In genomic region chr13:73336789-73337188, GRCh38 we compare ENCODE assay signal across 27 cellular contexts.
A peak's percentile ranks its signal among the peaks of the same experiment; 100 is the strongest.
DNase-seq lines count a peak whose midpoint lies in the region; ATAC-seq, FAIRE-seq and TF ChIP-seq lines count a peak whose summit lies in the region.
"Had no signal": no experiment of that assay in that cellular context is flagged by ENCODE, and none has a peak within 500 bp of the region (broad histone marks: within the 10 kb centered on the region; RNA-seq: fewer than 3 reads in every experiment).

No MANE protein-coding gene starts in this region.

- H3K4me2 ChIP-seq in mammary epithelial cell (ENCODE audit: insufficient read depth, low read depth, low read length) = no peak overlapping the region
- no peak overlapping the region for H3K4me2 ChIP-seq in HepG2 (ENCODE audit: low read depth, low read length)

- H4K20me1 ChIP-seq in mammary epithelial cell (ENCODE audit: insufficient read depth, low read length) (no peaks in the 10 kb centered on the region), HepG2 (ENCODE audit: insufficient read depth, low read length) (no peaks in the 10 kb centered on the region)

- dilution Hi-C loops in mammary epithelial cell (cut with HindIII; ENCODE audit: low sequenced_read_pairs) = no loop called here

- H3K27ac Mint-ChIP-seq in MCF 10A (ENCODE audit: low read depth, unreplicated experiment) = peak overlapping the region; percentile 97
- H3K27ac Mint-ChIP-seq: activated T-cell treated with anti-CD3 and anti-CD28 coated beads, Interleukin-2, amount 50 U/mL, for 24 hours; B cell; CD8-positive, alpha-beta T cell; progenitor cell of endocrine pancreas; stimulated activated naive CD8-positive, alpha-beta T cell treated with anti-CD3 and anti-CD28 coated beads, Interleukin-15, Interleukin-2, amounts not matched to agents 100 ng/mL and 50 ng/mL, for 24 hours; T-helper 2 cell treated with Interferon-gamma antibody and Interleukin-4, amounts not matched to agents 5 μg/mL and 100 μg/mL, for 36 hours had no signal

- no peaks in the 10 kb centered on the region for H3K27me3 Mint-ChIP-seq in MCF 10A (ENCODE audit: insufficient read depth, unreplicated experiment)
- H3K27me3 Mint-ChIP-seq: activated T-cell treated with anti-CD3 and anti-CD28 coated beads, Interleukin-2, amount 50 U/mL, for 24 hours; B cell; progenitor cell of endocrine pancreas had no signal

- H2AFZ ChIP-seq in mammary epithelial cell (ENCODE audit: low read depth, low read length) = peak overlapping the region; percentile 2
- no peak overlapping the region for H2AFZ ChIP-seq in HepG2 (ENCODE audit: low read length)

- CTCF ChIA-PET in MCF 10A (lab: Yijun Ruan, JAX) = interaction anchor here (0.9 to 1.3 kb wide), 2 partner anchors 31 to 129 kb away, joined by 3 to 4 read pairs; no protein-coding TSS in a partner anchor
- CTCF ChIA-PET in mammary epithelial cell (lab: Charles Lee; ENCODE audit: low non-redundant PET) = no interaction called here
- CTCF ChIA-PET in HepG2 (lab: Yijun Ruan, JAX; ENCODE audit: low intra/inter-chr PET ratio, low total read pairs) = no interaction called here

- DNase-seq in MCF 10A (ENCODE audit: unreplicated experiment) (peak; percentile 62), breast epithelium (ENCODE audit: low spot score in 2 of 2) (no peak), mammary epithelial cell (peak; percentile 58), HepG2 (ENCODE audit: low spot score) (peak; percentile 19), suprapubic skin (ENCODE audit: low spot score in 2 of 2) (no peak), SHP77 (lab: John Stamatoyannopoulos, UW) (no peak), D341Med (ENCODE audit: low spot score) (no peak)
- no peak for DNase-seq in effector CD8-positive, alpha-beta T cell (lab: John Stamatoyannopoulos, UW)
- DNase-seq: activated CD4-positive, alpha-beta T cell treated with anti-CD3 and anti-CD28 coated beads for 4 hours; activated gamma-delta T cell treated with Interleukin-2 at 50 U/mL for 16 hours; activated T-cell treated with anti-CD3 and anti-CD28 coated beads, Interleukin-2, amount 50 U/mL, for 24 hours; CD8-positive, alpha-beta T cell; H9; heart left ventricle; MV-4-11; NCI-H146; NCI-H446 treated with DMSO at 0.1 percent for 48 hours; NCI-H82; tibial artery had no signal

- no peaks in the 10 kb centered on the region for H3K27me3 ChIP-seq in breast epithelium
- no peaks in the 10 kb centered on the region for H3K27me3 ChIP-seq in mammary epithelial cell (ENCODE audit: insufficient read depth, low read length)
- H3K27me3 ChIP-seq in HepG2 (ENCODE audit: control insufficient read depth in 1 of 2, insufficient read depth in 2 of 2, low read length in 2 of 2) = no peaks in the 10 kb centered on the region
- no peaks in the 10 kb centered on the region for H3K27me3 ChIP-seq in suprapubic skin
- H3K27me3 ChIP-seq: heart left ventricle, neutrophil, tibial artery had no signal

- no peak for TF ChIP-seq RAD21 in HepG2 (CRISPR knock-in tag; IDR thresholded peaks at IDR 0.05)

- H3K9me3 ChIP-seq in breast epithelium = no peaks in the 10 kb centered on the region
- no peaks in the 10 kb centered on the region for H3K9me3 ChIP-seq in mammary epithelial cell (replicated peaks; ENCODE audit: insufficient read depth, low read length)
- no peaks in the 10 kb centered on the region for H3K9me3 ChIP-seq in HepG2 (ENCODE audit: low read length)
- H3K9me3 ChIP-seq in suprapubic skin = no peaks in the 10 kb centered on the region
- H3K9me3 ChIP-seq: neutrophil, tibial artery had no signal

- no peak overlapping the region for H3K4me3 Mint-ChIP-seq in MCF 10A (ENCODE audit: unreplicated experiment)
- H3K4me3 Mint-ChIP-seq: activated T-cell treated with anti-CD3 and anti-CD28 coated beads, Interleukin-2, amount 50 U/mL, for 24 hours; B cell; CD8-positive, alpha-beta T cell; H9; stimulated activated naive CD8-positive, alpha-beta T cell treated with anti-CD3 and anti-CD28 coated beads, Interleukin-15, Interleukin-2, amounts not matched to agents 100 ng/mL and 50 ng/mL, for 24 hours; T-helper 2 cell treated with Interferon-gamma antibody and Interleukin-4, amounts not matched to agents 5 μg/mL and 100 μg/mL, for 36 hours had no signal

- BruUV-seq in MCF 10A (replicated peaks; lab: Mats Ljungman, UMichigan) = no TSS peak
- BruUV-seq in mammary epithelial cell (replicated peaks; lab: Mats Ljungman, UMichigan) = no TSS peak
- BruUV-seq in HepG2 (replicated peaks; lab: Mats Ljungman, UMichigan) = no TSS peak

- no peaks in the 10 kb centered on the region for H3K36me3 ChIP-seq in breast epithelium
- H3K36me3 ChIP-seq in mammary epithelial cell (ENCODE audit: insufficient read depth, low read length) = no peaks in the 10 kb centered on the region
- H3K36me3 ChIP-seq in HepG2 (replicated peaks in 1 of 2; ENCODE audit: control insufficient read depth in 1 of 2, insufficient read depth in 2 of 2, low read length in 2 of 2) = no peaks in the 10 kb centered on the region
- no peaks in the 10 kb centered on the region for H3K36me3 ChIP-seq in suprapubic skin
- H3K36me3 ChIP-seq: heart left ventricle, neutrophil, tibial artery had no signal

- H3K27ac ChIP-seq in breast epithelium (no peak overlapping the region), mammary epithelial cell (ENCODE audit: insufficient read depth, low read depth, low read length) (peak overlapping the region; percentile 100), HepG2 (ENCODE audit: extremely low read length, insufficient read depth, low read length) (no peak overlapping the region), suprapubic skin (peak overlapping the region; percentile 31)
- H3K27ac ChIP-seq: 22Rv1, heart left ventricle, neutrophil, tibial artery had no signal

- TF ChIP-seq CTCF in MCF 10A (IDR thresholded peaks at IDR 0.05; ENCODE audit: unreplicated experiment) = no peak
- no peak for TF ChIP-seq CTCF in breast epithelium (IDR thresholded peaks at IDR 0.05)
- TF ChIP-seq CTCF in mammary epithelial cell (conservative IDR thresholded peaks at IDR 0.05 in 1 of 2, IDR thresholded peaks at IDR 0.05 in 1 of 2; ENCODE audit: extremely low read depth in 1 of 2, insufficient read depth in 1 of 2, low read depth in 1 of 2, low read length in 2 of 2) = no peak
- no peak for TF ChIP-seq CTCF in HepG2 (CRISPR knock-in tag; IDR thresholded peaks at IDR 0.05)
- no peak for TF ChIP-seq CTCF in suprapubic skin (IDR thresholded peaks at IDR 0.05)

- H3K4me1 ChIP-seq in breast epithelium = no peaks in the 10 kb centered on the region
- H3K4me1 ChIP-seq in mammary epithelial cell (ENCODE audit: insufficient read depth, low read length) = peaks cover 47% of the 10 kb centered on the region
- H3K4me1 ChIP-seq in HepG2 (ENCODE audit: insufficient read depth, low read length) = peaks cover 8% of the 10 kb centered on the region; the same call in 1 of the 2 replicates
- peaks cover 6% of the 10 kb centered on the region for H3K4me1 ChIP-seq in suprapubic skin
- H3K4me1 ChIP-seq: heart left ventricle, tibial artery had no signal

- peaks cover 46% of the 10 kb centered on the region for H3K4me1 Mint-ChIP-seq in MCF 10A (ENCODE audit: insufficient read depth, unreplicated experiment)
- H3K4me1 Mint-ChIP-seq: B cell had no signal

- H3K4me3 ChIP-seq in breast epithelium = no peak overlapping the region
- H3K4me3 ChIP-seq in mammary epithelial cell (replicated peaks in 1 of 3; ENCODE audit: insufficient read depth in 1 of 3, low read depth in 2 of 3, low read length in 3 of 3) = no peak overlapping the region
- H3K4me3 ChIP-seq in HepG2 (replicated peaks in 1 of 3; ENCODE audit: insufficient read depth in 1 of 3, low read depth in 2 of 3, low read length in 3 of 3) = no peak overlapping the region
- H3K4me3 ChIP-seq in suprapubic skin = no peak overlapping the region
- H3K4me3 ChIP-seq: heart left ventricle, tibial artery had no signal

- TF ChIP-seq EP300 in HepG2 (IDR thresholded peaks at IDR 0.05; ENCODE audit: low read depth in 2 of 2, low read length in 2 of 2) (no peak), HepG2 (CRISPR knock-in tag; IDR thresholded peaks at IDR 0.05; ENCODE audit: borderline replicate concordance) (no peak), suprapubic skin (IDR thresholded peaks at IDR 0.05) (no peak)

- TF ChIP-seq POLR2A in breast epithelium (IDR thresholded peaks at IDR 0.05) = no peak
- no peak for TF ChIP-seq POLR2A in HepG2 (IDR thresholded peaks at IDR 0.05; ENCODE audit: insufficient read depth in 1 of 2, low read depth in 2 of 2, low read length in 2 of 2)
- TF ChIP-seq POLR2A in suprapubic skin (IDR thresholded peaks at IDR 0.05) = no peak

- intact Hi-C loops in MCF 10A (cut with micrococcal nuclease) = loop anchor here (1.0 to 10.0 kb wide), 3 partner anchors 130 to 492 kb away; no protein-coding TSS in a partner anchor
- intact Hi-C loops in breast epithelium (cut with DNase I; ENCODE audit: low total_unique reads) = no loop called here
- intact Hi-C loops in mammary epithelial cell (cut with micrococcal nuclease) = loop anchor here (1.0 to 10.0 kb wide), 5 partner anchors 89 to 372 kb away; no protein-coding TSS in a partner anchor
- intact Hi-C loops in HepG2 (cut with micrococcal nuclease; ENCODE audit: unreplicated experiment) = no loop called here

- peaks cover 7% of the 10 kb centered on the region for H3K36me3 Mint-ChIP-seq in MCF 10A (ENCODE audit: insufficient read depth, unreplicated experiment)
- H3K36me3 Mint-ChIP-seq: CD8-positive, alpha-beta T cell had no signal

- H3K9ac ChIP-seq in mammary epithelial cell (ENCODE audit: insufficient read depth, low read length) (no peak overlapping the region), HepG2 (ENCODE audit: insufficient read depth, low read depth, low read length) (no peak overlapping the region)

- WGBS in mammary epithelial cell (ENCODE audit: low coverage, missing lambda C conversion rate) = 54% methylated on average over 4 of the region's 4 CpGs
- 2% methylated on average over 4 of the region's 4 CpGs for WGBS in HepG2 (ENCODE audit: low lambda C conversion rate)
- WGBS in suprapubic skin = 67% methylated on average over 4 of the region's 4 CpGs

- H3K79me2 ChIP-seq in mammary epithelial cell (ENCODE audit: insufficient read depth, low read length) = no peaks in the 10 kb centered on the region
- no peaks in the 10 kb centered on the region for H3K79me2 ChIP-seq in HepG2 (ENCODE audit: insufficient read depth, low read length)

- ATAC-seq in HepG2 = peak; percentile 76
- ATAC-seq: CD8-positive, alpha-beta T cell; heart left ventricle; Right ventricle myocardium inferior; sciatic nerve had no signal

- no peaks in the 10 kb centered on the region for H3K9me3 Mint-ChIP-seq in MCF 10A (ENCODE audit: unreplicated experiment)
- H3K9me3 Mint-ChIP-seq: CD8-positive, alpha-beta T cell; H9; T-helper 2 cell treated with Interferon-gamma antibody and Interleukin-4, amounts not matched to agents 5 μg/mL and 100 μg/mL, for 36 hours had no signal

- POLR2A ChIA-PET in MCF 10A (lab: Yijun Ruan, JAX) = interaction anchor here (0.7 to 3.2 kb wide), 17 partner anchors 11 to 366 kb away, joined by 3 to 42 read pairs (median 4); partner anchors contain the start of gene KLF5
- POLR2A ChIA-PET in HepG2 (lab: Yijun Ruan, JAX) = no interaction called here

- FAIRE-seq in HepG2 (lab: Jason Lieb, UNC) = no peak

- in situ Hi-C loops in mammary epithelial cell (cut with MboI; ENCODE audit: low sequenced_read_pairs in 2 of 2) = loop anchor here in 1 of 2 donors (10.0 to 25.0 kb wide), 2 partner anchors 112 to 249 kb away; no protein-coding TSS in a partner anchor
- in situ Hi-C loops in HepG2 (cut with HindIII; ENCODE audit: extremely low pct_ligation_motif_present, low pct_unique_long_range_greater_than_20kb) = no loop called here

TF ChIP-seq in HepG2, 621 proteins besides CTCF, POLR2A, EP300 and RAD21 (continues in another document):
- 0 out of 2 replicates have a peak, but pooled peaks have one; percentile 24 for TF ChIP-seq ATF1 (CRISPR knock-in tag; IDR thresholded peaks at IDR 0.05)

Comparison
In these comparisons a context has a peak if more than half of its experiments do, and no peak if none do; other contexts are left out.
1. DNase-seq: peak in MCF 10A (single experiment), mammary epithelial cell (single experiment) and HepG2 (single experiment); none in breast epithelium (0 of 2), suprapubic skin (0 of 2), SHP77 (0 of 2), effector CD8-positive, alpha-beta T cell (single experiment) and D341Med (single experiment).
2. H3K27ac ChIP-seq: peak in mammary epithelial cell (single experiment) and suprapubic skin (single experiment); none in breast epithelium (0 of 2) and HepG2 (single experiment).
3. intact Hi-C loops: an anchor here in MCF 10A (1.0 to 10.0 kb wide) and mammary epithelial cell (1.0 to 10.0 kb wide); none called in breast epithelium and HepG2.